ENCODE assay signal across 10 cellular contexts in genomic region chr16:88532434-88533241, GRCh38. TPM values are rescaled to one million over a fixed set of nuclear protein-coding genes. Genes with fewer than 3 reads are reported as not detected.
DNase-seq lines count a peak whose midpoint lies in the region; ATAC-seq and TF ChIP-seq lines count a peak whose summit lies in the region.
"Had no signal": no experiment of that assay in that cellular context is flagged by ENCODE, and none has a peak within 500 bp of the region (broad histone marks: within the 10 kb centered on the region; RNA-seq: fewer than 3 reads in every experiment).

No MANE protein-coding gene starts in this region.

- peaks cover 0 to 2% (median 0%) of the 10 kb centered on the region in 11 donors for H3K9me3 Mint-ChIP-seq in naive thymus-derived CD4-positive, alpha-beta T cell

- ATAC-seq in naive thymus-derived CD4-positive, alpha-beta T cell = no peak
- ATAC-seq: body of pancreas had no signal

- TF ChIP-seq CTCF in brain microvascular endothelial cell (IDR thresholded peaks at IDR 0.05; ENCODE audit: low read depth, low read length, missing control alignments) = no peak
- no peak for TF ChIP-seq CTCF in sigmoid colon (IDR thresholded peaks at IDR 0.05)

- no peaks in the 10 kb centered on the region for H3K36me3 ChIP-seq in ES-I3 (ENCODE audit: insufficient read depth, low read length)
- no peaks in the 10 kb centered on the region for H3K36me3 ChIP-seq in brain microvascular endothelial cell (replicated peaks)
- 0 out of 2 replicates have a peak, but pooled peaks cover 7% of the 10 kb centered on the region for H3K36me3 ChIP-seq in iPS-20b (ENCODE audit: insufficient read depth, low read depth, low read length)
- H3K36me3 ChIP-seq in sigmoid colon = peaks cover 0 to 3% (median 0%) of the 10 kb centered on the region in 4 donors
- no peaks in the 10 kb centered on the region for H3K36me3 ChIP-seq in naive thymus-derived CD4-positive, alpha-beta T cell (ENCODE audit: control insufficient read depth in 2 of 3, insufficient read depth in 3 of 3, low read length in 3 of 3)

- no peak overlapping the region for H3K27ac Mint-ChIP-seq in naive thymus-derived CD4-positive, alpha-beta T cell

- WGBS in sigmoid colon, 2 donors = 89% methylated on average over 37 of the region's 37 CpGs

- no peak for TF ChIP-seq EP300 in sigmoid colon (IDR thresholded peaks at IDR 0.05)

- no peaks in the 10 kb centered on the region for H3K27me3 Mint-ChIP-seq in naive thymus-derived CD4-positive, alpha-beta T cell

- POLR2A ChIA-PET in naive thymus-derived CD4-positive, alpha-beta T cell (lab: Charles Lee) = no interaction called here

- H3K4me1 Mint-ChIP-seq in naive thymus-derived CD4-positive, alpha-beta T cell = peaks cover 9 to 16% (median 13%) of the 10 kb centered on the region in 7 donors

- no peak for DNase-seq in brain microvascular endothelial cell
- DNase-seq in sigmoid colon = no peak
- DNase-seq in SIG-M5 treated with dmso at 0.1 percent for 504 hours (lab: John Stamatoyannopoulos, UW; ENCODE audit: unreplicated experiment) = no peak
- DNase-seq in NCI-H1436 treated with DMSO at 0.1 percent for 48 hours (lab: John Stamatoyannopoulos, UW) = no peak
- DNase-seq in naive thymus-derived CD4-positive, alpha-beta T cell = no peak
- no peak for DNase-seq in NCI-H128 (lab: John Stamatoyannopoulos, UW; ENCODE audit: unreplicated experiment)
- DNase-seq: NCI-H510A treated with DMSO at 0.1 percent for 48 hours had no signal

- peak overlapping the region in 2 of 10 donors; percentile 25 to 54 for H3K4me3 Mint-ChIP-seq in naive thymus-derived CD4-positive, alpha-beta T cell

- H3K4me3 ChIP-seq in brain microvascular endothelial cell (ENCODE audit: low read depth, low read length) (peak overlapping the region; percentile 26), iPS-20b (ENCODE audit: low read length) (peak overlapping the region; percentile 55; the same call in 1 of the 2 replicates), sigmoid colon (peak overlapping the region; percentile 37 to 81 (median 80))
- no peak overlapping the region for H3K4me3 ChIP-seq in naive thymus-derived CD4-positive, alpha-beta T cell (ENCODE audit: low read length)
- H3K4me3 ChIP-seq: body of pancreas had no signal

- no peaks in the 10 kb centered on the region for H3K27me3 ChIP-seq in brain microvascular endothelial cell (replicated peaks)
- peaks cover under 1% of the 10 kb centered on the region; the same call in 1 of the 2 replicates for H3K27me3 ChIP-seq in iPS-20b (ENCODE audit: insufficient read depth, low read length)
- no peaks in the 10 kb centered on the region for H3K27me3 ChIP-seq in sigmoid colon
- H3K27me3 ChIP-seq in naive thymus-derived CD4-positive, alpha-beta T cell (ENCODE audit: control insufficient read depth in 2 of 2, insufficient read depth in 2 of 2, low read length in 2 of 2) = no peaks in the 10 kb centered on the region
- H3K27me3 ChIP-seq: body of pancreas had no signal

- H3K9ac ChIP-seq in ES-I3 (ENCODE audit: low read depth, low read length) = peak overlapping the region; percentile 67; the same call in 1 of the 2 replicates
- H3K9ac ChIP-seq in iPS-20b (ENCODE audit: low read depth, low read length) = peak overlapping the region; percentile 48; the same call in 1 of the 2 replicates

- intact Hi-C loops in sigmoid colon (cut with DNase I) = no loop called here
- intact Hi-C loops in naive thymus-derived CD4-positive, alpha-beta T cell (cut with micrococcal nuclease) = loop anchor here (10.0 kb wide), 1 partner anchor 578 kb away; the partner anchor contains the start of gene BANP (in 2 of the 2)

- no peaks in the 10 kb centered on the region for H3K9me3 ChIP-seq in ES-I3 (ENCODE audit: control insufficient read depth, insufficient read depth, low read length)
- no peaks in the 10 kb centered on the region for H3K9me3 ChIP-seq in iPS-20b (ENCODE audit: insufficient read depth, low read depth, low read length)
- H3K9me3 ChIP-seq in sigmoid colon = no peaks in the 10 kb centered on the region
- no peaks in the 10 kb centered on the region for H3K9me3 ChIP-seq in naive thymus-derived CD4-positive, alpha-beta T cell (ENCODE audit: control insufficient read depth in 2 of 3, low read length in 3 of 3)
- H3K9me3 ChIP-seq: body of pancreas had no signal

- CTCF ChIA-PET in naive thymus-derived CD4-positive, alpha-beta T cell (lab: Charles Lee) = no interaction called here

- peaks cover 0 to 2% (median 0%) of the 10 kb centered on the region in 5 donors for H3K36me3 Mint-ChIP-seq in naive thymus-derived CD4-positive, alpha-beta T cell

- TF ChIP-seq POLR2A in sigmoid colon (IDR thresholded peaks at IDR 0.05) = no peak

- in situ Hi-C loops in brain microvascular endothelial cell (cut with HindIII; ENCODE audit: low pct_ligation_motif_present, low sequenced_read_pairs) = loop anchor here (25.0 kb wide), 1 partner anchor 95 kb away; no protein-coding TSS in a partner anchor

- H3K4me1 ChIP-seq in ES-I3 (ENCODE audit: insufficient read depth, low read length) (no peaks in the 10 kb centered on the region; the same call in 1 of the 2 replicates), iPS-20b (ENCODE audit: insufficient read depth, low read length) (no peaks in the 10 kb centered on the region), sigmoid colon (peaks cover 0 to 30% (median 27%) of the 10 kb centered on the region in 4 donors)
- peaks cover 0 to 9% of the 10 kb centered on the region in 2 donors for H3K4me1 ChIP-seq in naive thymus-derived CD4-positive, alpha-beta T cell (ENCODE audit: control insufficient read depth in 2 of 2, insufficient read depth in 2 of 2, low read length in 2 of 2)

- H3K27ac ChIP-seq in brain microvascular endothelial cell = no peak overlapping the region
- no peak overlapping the region for H3K27ac ChIP-seq in iPS-20b (ENCODE audit: low read length)
- peak overlapping the region; percentile 50 to 93 (median 80) for H3K27ac ChIP-seq in sigmoid colon
- no peak overlapping the region for H3K27ac ChIP-seq in naive thymus-derived CD4-positive, alpha-beta T cell (ENCODE audit: low read depth, low read length)
- H3K27ac ChIP-seq: body of pancreas had no signal

RNA-seq across cellular contexts. Expression of gene ZC3H18, which starts 37.6 kb away (rescaled TPM):
- total RNA-seq in sigmoid colon = 10 to 100 TPM; 15.5 to 22.1 (median 16.6) TPM
- polyA plus RNA-seq in sigmoid colon = 10 to 100 TPM in 2 of 3 donors, 1 to 10 TPM in 1; 9.6 to 37.7 (median 13.6) TPM
- total RNA-seq in naive thymus-derived CD4-positive, alpha-beta T cell = 10 to 100 TPM; 74.0 to 97.8 (median 82.6) TPM
- 10 to 100 TPM; 11.0 to 23.9 TPM for polyA plus RNA-seq in naive thymus-derived CD4-positive, alpha-beta T cell

Comparison
In these comparisons a context has a peak if more than half of its experiments do, and no peak if none do; other contexts are left out.
1. H3K27ac ChIP-seq: peak in sigmoid colon (4 of 4); none in brain microvascular endothelial cell (single experiment), iPS-20b (single experiment) and naive thymus-derived CD4-positive, alpha-beta T cell (single experiment).